Comparison of ENCODE assay signal across 14 cellular contexts in genomic region chr3:16864610-16865313, GRCh38. TPM values are rescaled to one million over a fixed set of nuclear protein-coding genes. Genes with fewer than 3 reads are reported as not detected.
DNase-seq lines count a peak whose midpoint lies in the region; ATAC-seq and TF ChIP-seq lines count a peak whose summit lies in the region.
"Had no signal": no experiment of that assay in that cellular context is flagged by ENCODE, and none has a peak within 500 bp of the region (broad histone marks: within the 10 kb centered on the region; RNA-seq: fewer than 3 reads in every experiment).

No MANE protein-coding gene starts in this region.

- H3K27ac ChIP-seq in GM23248 (no peak overlapping the region), tibial nerve (no peak overlapping the region)
- H3K27ac ChIP-seq: skin epidermis had no signal

- no peak overlapping the region for H2AFZ ChIP-seq in GM23248

- H3F3A ChIP-seq in GM23248 (ENCODE audit: insufficient read depth) = peaks cover 21% of the 10 kb centered on the region

- no peak for TF ChIP-seq POLR2A in tibial nerve (IDR thresholded peaks at IDR 0.05)

- intact Hi-C loops in Right ventricle myocardium inferior (cut with DNase I) = no loop called here

- peak overlapping the region; percentile 10; the same call in 1 of the 2 replicates for H3K4me3 ChIP-seq in GM23248
- H3K4me3 ChIP-seq in adipocyte (ENCODE audit: low read length) = peak overlapping the region; percentile 28
- no peak overlapping the region for H3K4me3 ChIP-seq in skeletal muscle satellite cell (ENCODE audit: low read length)
- H3K4me3 ChIP-seq in tibial nerve = no peak overlapping the region
- H3K4me3 ChIP-seq: skin epidermis had no signal

- no peak for TF ChIP-seq EP300 in tibial nerve (IDR thresholded peaks at IDR 0.05)

- H3K4me2 ChIP-seq in GM23248 (ENCODE audit: unreplicated experiment) (peak overlapping the region; percentile 55), skeletal muscle satellite cell (ENCODE audit: low read length) (peak overlapping the region; percentile 61)

- no peaks in the 10 kb centered on the region for H3K36me3 ChIP-seq in GM23248 (ENCODE audit: low read depth)
- no peaks in the 10 kb centered on the region for H3K36me3 ChIP-seq in adipocyte (ENCODE audit: control insufficient read depth, insufficient read depth, low read length, severe bottlenecking)
- no peaks in the 10 kb centered on the region for H3K36me3 ChIP-seq in skeletal muscle satellite cell (ENCODE audit: insufficient read depth, low read length)
- no peaks in the 10 kb centered on the region for H3K36me3 ChIP-seq in tibial nerve

- H3K27me3 ChIP-seq in GM23248 (replicated peaks; ENCODE audit: insufficient read depth) (peaks cover 7% of the 10 kb centered on the region), adipocyte (replicated peaks; ENCODE audit: control insufficient read depth, insufficient read depth, low read length) (no peaks in the 10 kb centered on the region), skeletal muscle satellite cell (ENCODE audit: control insufficient read depth, insufficient read depth, low read length) (peaks cover 19% of the 10 kb centered on the region), tibial nerve (no peaks in the 10 kb centered on the region)

- H4K20me1 ChIP-seq in GM23248 (ENCODE audit: insufficient read depth) = no peaks in the 10 kb centered on the region

- peak; percentile 78 for DNase-seq in GM23248
- peak; percentile 74 for DNase-seq in adipocyte (ENCODE audit: low read depth)
- peak; percentile 57 for DNase-seq in fibroblast of the conjunctiva (ENCODE audit: low read depth)
- no peak for DNase-seq in Right ventricle myocardium inferior (ENCODE audit: missing footprints)
- DNase-seq in COLO668 (lab: John Stamatoyannopoulos, UW; ENCODE audit: unreplicated experiment) = no peak
- DNase-seq in tibial nerve (ENCODE audit: low spot score in 2 of 2) = no peak
- DNase-seq: activated CD4-positive, alpha-beta T cell treated with anti-CD3 and anti-CD28 coated beads, Interleukin-2, amount 50 U/mL, for 4 hours; caudate nucleus; foreskin melanocyte; T-helper 9 cell had no signal

- H3K9me2 ChIP-seq in GM23248 (ENCODE audit: insufficient read depth) = no peaks in the 10 kb centered on the region

- ATAC-seq in Right ventricle myocardium inferior = no peak
- ATAC-seq: natural killer cell treated with Interleukin-12 subunit alpha and Interleukin-12 subunit beta and Interleukin-15 and Interleukin-18, amount 100 ng/mL, for 72 hours; Panc1 had no signal

- WGBS in GM23248 (ENCODE audit: low coverage in 1 of 2, low lambda C conversion rate in 2 of 2, missing lambda C conversion rate in 2 of 2), 2 experiments = 30 to 32% methylated on average over 5 of the region's 5 CpGs
- WGBS in tibial nerve, 2 donors = 43 to 44% methylated on average over 5 of the region's 5 CpGs

- H3K9ac ChIP-seq in GM23248 = no peak overlapping the region
- H3K9ac ChIP-seq in adipocyte (ENCODE audit: low read length) = no peak overlapping the region
- peak overlapping the region; percentile 22 for H3K9ac ChIP-seq in skeletal muscle satellite cell (ENCODE audit: low read depth, low read length)

- TF ChIP-seq CTCF in tibial nerve (IDR thresholded peaks at IDR 0.05) = no peak

- no peaks in the 10 kb centered on the region for H3K9me3 ChIP-seq in GM23248 (ENCODE audit: low read depth)
- H3K9me3 ChIP-seq in adipocyte (ENCODE audit: control insufficient read depth, low read length) = no peaks in the 10 kb centered on the region
- no peaks in the 10 kb centered on the region for H3K9me3 ChIP-seq in skeletal muscle satellite cell (replicated peaks; ENCODE audit: low read length)
- H3K9me3 ChIP-seq in tibial nerve = peaks cover 0 to 5% (median 0%) of the 10 kb centered on the region in 4 donors

- peaks cover 16% of the 10 kb centered on the region for H3K4me1 ChIP-seq in GM23248 (ENCODE audit: insufficient read depth)
- H3K4me1 ChIP-seq in adipocyte (ENCODE audit: control insufficient read depth, insufficient read depth, low read length) = peaks cover 27% of the 10 kb centered on the region
- peaks cover 31% of the 10 kb centered on the region for H3K4me1 ChIP-seq in skeletal muscle satellite cell (ENCODE audit: control insufficient read depth, insufficient read depth, low read length)
- H3K4me1 ChIP-seq in tibial nerve = peaks cover 0 to 3% (median 0%) of the 10 kb centered on the region in 4 donors

- in situ Hi-C loops in GM23248 (cut with MboI) = no loop called here

- no peaks in the 10 kb centered on the region for H3K79me2 ChIP-seq in GM23248 (ENCODE audit: insufficient read depth)

RNA-seq across cellular contexts. Expression of gene PLCL2, which starts 20.0 kb away (rescaled TPM):
- total RNA-seq in GM23248 (2014; rRNA removed; shearing (Covaris generic)) = 3.7 and 5.1 TPM in 2 replicates
- 1.4 TPM in 2 replicates for polyA plus RNA-seq in GM23248 (2016; fragmentation: Nextera tagmentation; extraction: Ambion mirVana)
- total RNA-seq in skeletal muscle satellite cell (2012; rRNA removed) = 6.8 and 10.0 TPM in 2 replicates
- total RNA-seq in Right ventricle myocardium inferior (72.9 TPM), tibial nerve (10 to 100 TPM; 17.7 to 39.3 (median 29.0) TPM)

Comparison
In these comparisons a context has a peak if more than half of its experiments do, and no peak if none do; other contexts are left out.
1. DNase-seq: peak in GM23248 (single experiment), adipocyte (single experiment) and fibroblast of the conjunctiva (single experiment); none in Right ventricle myocardium inferior (single experiment), COLO668 (single experiment) and tibial nerve (0 of 2).
2. H3K4me3 ChIP-seq: peak in GM23248 (single experiment) and adipocyte (single experiment); none in skeletal muscle satellite cell (single experiment) and tibial nerve (0 of 4).